ENCODE assay signal across 1 cellular context in the genomic region with DNA sequence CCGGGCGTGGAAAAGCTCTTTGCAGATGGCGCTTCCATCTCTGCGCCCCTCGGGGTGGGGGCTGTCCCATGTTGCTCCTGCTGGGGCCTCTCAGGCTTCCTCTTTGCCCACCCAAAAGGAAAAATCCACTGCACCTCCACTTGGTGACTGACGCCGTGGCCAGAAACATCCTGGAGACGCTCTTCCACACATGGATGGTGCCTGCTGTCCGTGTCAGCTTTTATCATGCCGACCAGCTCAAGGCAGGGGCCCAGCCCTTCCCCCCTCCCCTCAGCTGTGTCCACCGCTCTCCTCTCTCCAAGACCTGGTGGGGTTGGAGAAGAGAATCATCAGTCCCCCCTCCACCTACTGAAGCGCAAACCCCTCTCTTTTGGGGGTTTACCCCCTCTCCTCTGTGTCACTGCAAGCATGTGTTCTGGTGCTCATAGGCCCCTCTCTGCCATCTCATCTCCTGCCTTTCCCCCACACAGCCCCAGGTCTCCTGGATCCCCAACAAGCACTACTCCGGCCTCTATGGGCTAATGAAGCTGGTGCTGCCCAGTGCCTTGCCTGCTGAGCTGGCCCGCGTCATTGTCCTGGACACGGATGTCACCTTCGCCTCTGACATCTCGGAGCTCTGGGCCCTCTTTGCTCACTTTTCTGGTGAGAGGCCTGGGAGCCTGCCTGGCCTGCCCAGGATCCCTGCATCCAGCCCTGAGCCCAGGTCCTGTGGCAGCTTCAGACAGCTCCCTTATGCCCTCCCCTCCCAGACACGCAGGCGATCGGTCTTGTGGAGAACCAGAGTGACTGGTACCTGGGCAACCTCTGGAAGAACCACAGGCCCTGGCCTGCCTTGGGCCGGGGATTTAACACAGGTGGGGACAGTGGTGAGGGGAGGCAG.
A peak's percentile ranks its signal among the peaks of the same experiment; 100 is the strongest.
TF ChIP-seq lines count a peak whose summit lies in the region.

No MANE protein-coding gene starts in this region.

TF ChIP-seq in K562, 482 proteins besides CTCF, POLR2A, EP300 and RAD21:
- TF ChIP-seq, protein P1, sequence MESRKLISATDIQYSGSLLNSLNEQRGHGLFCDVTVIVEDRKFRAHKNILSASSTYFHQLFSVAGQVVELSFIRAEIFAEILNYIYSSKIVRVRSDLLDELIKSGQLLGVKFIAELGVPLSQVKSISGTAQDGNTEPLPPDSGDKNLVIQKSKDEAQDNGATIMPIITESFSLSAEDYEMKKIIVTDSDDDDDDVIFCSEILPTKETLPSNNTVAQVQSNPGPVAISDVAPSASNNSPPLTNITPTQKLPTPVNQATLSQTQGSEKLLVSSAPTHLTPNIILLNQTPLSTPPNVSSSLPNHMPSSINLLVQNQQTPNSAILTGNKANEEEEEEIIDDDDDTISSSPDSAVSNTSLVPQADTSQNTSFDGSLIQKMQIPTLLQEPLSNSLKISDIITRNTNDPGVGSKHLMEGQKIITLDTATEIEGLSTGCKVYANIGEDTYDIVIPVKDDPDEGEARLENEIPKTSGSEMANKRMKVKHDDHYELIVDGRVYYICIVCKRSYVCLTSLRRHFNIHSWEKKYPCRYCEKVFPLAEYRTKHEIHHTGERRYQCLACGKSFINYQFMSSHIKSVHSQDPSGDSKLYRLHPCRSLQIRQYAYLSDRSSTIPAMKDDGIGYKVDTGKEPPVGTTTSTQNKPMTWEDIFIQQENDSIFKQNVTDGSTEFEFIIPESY (CRISPR knock-in tag; IDR thresholded peaks at IDR 0.05) = 0 out of 2 replicates have a peak, but pooled peaks have one; percentile 35
- TF ChIP-seq STAG1 (CRISPR knock-in tag; IDR thresholded peaks at IDR 0.05; ENCODE audit: borderline replicate concordance) = 0 out of 2 replicates have a peak, but pooled peaks have one; percentile 12
- no peak for TF ChIP-seq NONO (IDR thresholded peaks at IDR 0.05; ENCODE audit: low read depth in 2 of 2, low read length in 1 of 2)
